ENCODE assay signal across 8 cellular contexts in the genomic region with DNA sequence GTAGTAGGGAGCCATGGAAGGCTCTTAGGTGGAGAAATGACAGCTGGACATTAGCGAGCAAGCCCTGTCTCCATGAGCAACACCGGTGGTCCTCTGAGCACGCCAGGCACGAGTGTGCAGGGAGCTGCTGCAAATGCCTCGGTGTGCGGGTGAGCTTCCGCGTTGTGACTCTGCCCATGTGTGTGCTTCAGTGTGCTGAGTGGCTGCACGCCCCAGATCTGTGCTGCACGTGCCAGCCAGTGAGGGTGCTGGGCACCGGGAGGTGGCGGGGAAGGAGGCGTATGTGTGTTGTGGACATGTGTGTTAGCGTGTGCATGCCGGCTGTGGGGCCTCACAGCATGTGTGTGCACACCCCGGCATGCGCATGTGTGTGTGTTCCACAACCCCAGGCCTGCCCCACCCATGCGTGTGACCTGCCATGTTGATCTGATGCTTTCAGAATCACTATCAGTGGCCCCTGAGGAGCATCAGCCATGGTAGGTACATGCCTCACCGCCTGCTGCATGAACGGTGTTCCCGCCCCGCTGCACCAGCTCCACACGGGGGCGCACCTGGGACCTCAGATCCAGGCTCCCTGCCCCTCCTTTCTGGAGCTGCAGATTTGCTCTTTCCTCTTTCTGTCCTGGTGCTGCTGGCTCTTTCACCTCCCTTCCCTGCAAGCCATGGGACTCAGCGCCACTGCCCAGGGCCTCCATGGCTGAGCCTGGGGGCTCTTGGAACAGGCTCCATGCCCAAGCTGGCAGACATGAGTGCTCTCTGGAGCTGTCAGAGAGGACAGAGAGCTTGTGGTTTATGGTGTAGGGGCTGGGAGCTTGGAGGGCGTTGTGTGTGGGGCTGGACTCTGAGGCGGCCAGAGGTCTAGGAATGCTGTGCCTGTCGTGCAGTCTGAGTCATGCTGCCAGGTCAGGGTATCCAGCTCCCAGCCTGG.
A peak's percentile ranks its signal among the peaks of the same experiment; 100 is the strongest.
DNase-seq lines count a peak whose midpoint lies in the region; ATAC-seq and TF ChIP-seq lines count a peak whose summit lies in the region.

No MANE protein-coding gene starts in this region.

- no peak for TF ChIP-seq POLR2A in upper lobe of left lung (IDR thresholded peaks at IDR 0.05)

- no peaks in the 10 kb centered on the region for H3K9me3 ChIP-seq in Panc1 (ENCODE audit: control insufficient read depth, insufficient read depth, low read depth, low read length)
- H3K9me3 ChIP-seq in lung (ENCODE audit: control insufficient read depth in 2 of 2, insufficient read depth in 1 of 2, low read length in 1 of 2) = no peaks in the 10 kb centered on the region
- H3K9me3 ChIP-seq in upper lobe of left lung = no peaks in the 10 kb centered on the region

- intact Hi-C loops in Panc1 (cut with micrococcal nuclease; ENCODE audit: unreplicated experiment) = no loop called here

- BruUV-seq in Panc1 (replicated peaks; lab: Mats Ljungman, UMichigan) = no TSS peak

- 54 to 66% methylated on average over 28 of the region's 28 CpGs for WGBS in lung, 2 donors
- WGBS in upper lobe of left lung, 2 donors = 40 to 54% methylated on average over 7 to 28 of the region's 28 CpGs

- TF ChIP-seq CTCF in AG10803 (conservative IDR thresholded peaks at IDR 0.05; ENCODE audit: low read length) = peak; percentile 53
- peak; percentile 87 for TF ChIP-seq CTCF in GM20000 (IDR thresholded peaks at IDR 0.05; ENCODE audit: extremely low read depth, missing control alignments)
- peak; percentile 72 for TF ChIP-seq CTCF in Panc1 (IDR thresholded peaks at IDR 0.05)
- no peak for TF ChIP-seq CTCF in lung (IDR thresholded peaks at IDR 0.05; ENCODE audit: control extremely low read depth, extremely low read depth)
- TF ChIP-seq CTCF in upper lobe of left lung (IDR thresholded peaks at IDR 0.05) = peak in 3 of 6 experiments; percentile 25 to 37 (median 34)

- no peak for TF ChIP-seq EP300 in upper lobe of left lung (IDR thresholded peaks at IDR 0.05)

- H3K27me3 ChIP-seq in Panc1 (ENCODE audit: control insufficient read depth, insufficient read depth, low read length) = no peaks in the 10 kb centered on the region
- no peaks in the 10 kb centered on the region for H3K27me3 ChIP-seq in lung (ENCODE audit: control insufficient read depth, insufficient read depth)
- no peaks in the 10 kb centered on the region for H3K27me3 ChIP-seq in upper lobe of left lung

- CTCF ChIA-PET in Panc1 (lab: Charles Lee) = interaction anchor here (1.0 to 1.2 kb wide), 2 partner anchors 51 to 56 kb away, joined by 3 read pairs; no protein-coding TSS in a partner anchor

- in situ Hi-C loops in Panc1 (cut with HindIII; ENCODE audit: low pct_unique_long_range_greater_than_20kb, low sequenced_read_pairs) = no loop called here

- DNase-seq in AG10803 (ENCODE audit: low read depth) (peak; percentile 54), GM20000 (ENCODE audit: low spot score) (no peak), Panc1 (ENCODE audit: low read depth, low spot score) (no peak), astrocyte of the hippocampus (ENCODE audit: low read depth, low spot score) (peak; percentile 83), lung (ENCODE audit: low spot score) (peak; percentile 49), upper lobe of left lung (peak; percentile 45 to 75), NCI-H2171 treated with DMSO at 0.1 percent for 48 hours (lab: John Stamatoyannopoulos, UW) (no peak)

- H3K36me3 ChIP-seq in Panc1 (ENCODE audit: control insufficient read depth, insufficient read depth, low read length) (no peaks in the 10 kb centered on the region), lung (ENCODE audit: control insufficient read depth in 2 of 2, insufficient read depth in 2 of 2, low read length in 2 of 2) (no peaks in the 10 kb centered on the region), upper lobe of left lung (no peaks in the 10 kb centered on the region)

- no peaks in the 10 kb centered on the region for H3K4me1 ChIP-seq in Panc1 (ENCODE audit: control insufficient read depth, insufficient read depth, low read length)
- H3K4me1 ChIP-seq in lung (ENCODE audit: control insufficient read depth in 2 of 2, insufficient read depth in 2 of 2, low read length in 2 of 2) = no peaks in the 10 kb centered on the region
- H3K4me1 ChIP-seq in upper lobe of left lung = peaks cover 0 to 5% (median 0%) of the 10 kb centered on the region in 4 donors

- H3K27ac ChIP-seq in Panc1 (ENCODE audit: low read length) = no peak overlapping the region
- no peak overlapping the region for H3K27ac ChIP-seq in lung (ENCODE audit: low read depth in 1 of 2, low read length in 1 of 2)
- no peak overlapping the region for H3K27ac ChIP-seq in upper lobe of left lung

- H3K4me3 ChIP-seq in AG10803 (ENCODE audit: low read length) (no peak overlapping the region), Panc1 (ENCODE audit: low read depth in 2 of 2, low read length in 2 of 2) (no peak overlapping the region), lung (no peak overlapping the region), upper lobe of left lung (no peak overlapping the region)

- ATAC-seq in Panc1 (peak; percentile 76), lung (ENCODE audit: insufficient read depth, low FRiP score) (no peak), upper lobe of left lung (ENCODE audit: low FRiP score in 2 of 2) (no peak), HG03460 (IDR thresholded peaks at IDR 0.05; ENCODE audit: unreplicated experiment) (no peak)

- POLR2A ChIA-PET in Panc1 (lab: Charles Lee) = no interaction called here

Comparison
In these comparisons a context has a peak if more than half of its experiments do, and no peak if none do; other contexts are left out.
1. DNase-seq: peak in AG10803 (single experiment), astrocyte of the hippocampus (single experiment), lung (single experiment) and upper lobe of left lung (2 of 2); none in GM20000 (single experiment), Panc1 (single experiment) and NCI-H2171 treated with DMSO at 0.1 percent for 48 hours (single experiment).